ENCODE assay signal across 28 cellular contexts in genomic region chr5:115548683-115549082, GRCh38.
"Had no signal": no experiment of that assay in that cellular context is flagged by ENCODE, and none has a peak within 500 bp of the region (broad histone marks: within the 10 kb centered on the region; RNA-seq: fewer than 3 reads in every experiment).

No MANE protein-coding gene starts in this region.

- H3K4me1 ChIP-seq: right atrium auricular region, upper lobe of right lung had no signal

- H3K27ac Mint-ChIP-seq: immature natural killer cell; mesothelial cell of epicardium; natural killer cell; nephron progenitor cell; progenitor cell of endocrine pancreas; stimulated activated naive B cell treated with anti-CD40 and anti-IgM and Interleukin-4, amounts not matched to agents 10 μg/mL and 1 μg/mL and 100 μg/mL, for 72 hours had no signal

- H3K4me1 Mint-ChIP-seq: nephron progenitor cell had no signal

- H3K36me3 Mint-ChIP-seq: immature natural killer cell, natural killer cell had no signal

- H3K9me3 Mint-ChIP-seq: immature natural killer cell, mesothelial cell of epicardium, natural killer cell had no signal

- H3K9me3 ChIP-seq: ovary, upper lobe of right lung had no signal

- H3K36me3 ChIP-seq: left lung, ovary, right atrium auricular region, stomach, thoracic aorta, tibial artery, upper lobe of right lung had no signal

- H3K4me3 ChIP-seq: left lung, lung, ovary, right atrium auricular region, skin epidermis, stomach, thoracic aorta, tibial artery, upper lobe of right lung had no signal

- H3K27ac ChIP-seq: left lung, ovary, right atrium auricular region, skin epidermis, stomach, thoracic aorta, tibial artery, upper lobe of right lung had no signal

- H3K27me3 ChIP-seq: left lung, ovary, right atrium auricular region, stomach, tibial artery, upper lobe of right lung had no signal

- DNase-seq: hypothalamus; immature natural killer cell; kidney; left colon; left lung; naive B cell; natural killer cell; nephron progenitor cell; ovary; stimulated activated CD4-positive, alpha-beta T cell treated with anti-CD3 and anti-CD28 coated beads, Interleukin-12 subunit alpha, Interleukin-12 subunit beta, amount 100 ng/mL, for 4 hours; stimulated activated CD4-positive, alpha-beta T cell treated with anti-CD3 and anti-CD28 coated beads, Interleukin-15, amount 100 ng/mL, for 24 hours; stimulated activated CD4-positive, alpha-beta T cell treated with anti-CD3 and anti-CD28 coated beads, Interleukin-2, amount 100 ng/mL, for 24 hours; stimulated activated CD4-positive, alpha-beta T cell treated with anti-CD3 and anti-CD28 coated beads, Interleukin-4, amount 100 ng/mL, for 1 hour; stomach; tibial artery; trophoblast cell; upper lobe of right lung had no signal

- H3K4me3 Mint-ChIP-seq: immature natural killer cell; mesothelial cell of epicardium; naive B cell; natural killer cell; nephron progenitor cell; stimulated activated naive B cell treated with anti-CD40 and anti-IgM and Interleukin-4, amounts not matched to agents 10 μg/mL and 1 μg/mL and 100 μg/mL, for 72 hours had no signal

- ATAC-seq: left colon; left lung; natural killer cell; sciatic nerve; stimulated activated naive B cell treated with anti-CD40 and anti-IgM and Interleukin-4, amounts not matched to agents 10 μg/mL and 1 μg/mL and 100 μg/mL, for 72 hours; stimulated activated naive CD8-positive, alpha-beta T cell treated with anti-CD3 and anti-CD28 coated beads, Interleukin-15, Interleukin-2, amounts not matched to agents 100 U/mL and 50 U/mL, for 24 hours; upper lobe of right lung had no signal

- FAIRE-seq: islet of Langerhans, kidney, urothelium cell line had no signal
